ENCODE assay signal across 1 cellular context in the genomic region with DNA sequence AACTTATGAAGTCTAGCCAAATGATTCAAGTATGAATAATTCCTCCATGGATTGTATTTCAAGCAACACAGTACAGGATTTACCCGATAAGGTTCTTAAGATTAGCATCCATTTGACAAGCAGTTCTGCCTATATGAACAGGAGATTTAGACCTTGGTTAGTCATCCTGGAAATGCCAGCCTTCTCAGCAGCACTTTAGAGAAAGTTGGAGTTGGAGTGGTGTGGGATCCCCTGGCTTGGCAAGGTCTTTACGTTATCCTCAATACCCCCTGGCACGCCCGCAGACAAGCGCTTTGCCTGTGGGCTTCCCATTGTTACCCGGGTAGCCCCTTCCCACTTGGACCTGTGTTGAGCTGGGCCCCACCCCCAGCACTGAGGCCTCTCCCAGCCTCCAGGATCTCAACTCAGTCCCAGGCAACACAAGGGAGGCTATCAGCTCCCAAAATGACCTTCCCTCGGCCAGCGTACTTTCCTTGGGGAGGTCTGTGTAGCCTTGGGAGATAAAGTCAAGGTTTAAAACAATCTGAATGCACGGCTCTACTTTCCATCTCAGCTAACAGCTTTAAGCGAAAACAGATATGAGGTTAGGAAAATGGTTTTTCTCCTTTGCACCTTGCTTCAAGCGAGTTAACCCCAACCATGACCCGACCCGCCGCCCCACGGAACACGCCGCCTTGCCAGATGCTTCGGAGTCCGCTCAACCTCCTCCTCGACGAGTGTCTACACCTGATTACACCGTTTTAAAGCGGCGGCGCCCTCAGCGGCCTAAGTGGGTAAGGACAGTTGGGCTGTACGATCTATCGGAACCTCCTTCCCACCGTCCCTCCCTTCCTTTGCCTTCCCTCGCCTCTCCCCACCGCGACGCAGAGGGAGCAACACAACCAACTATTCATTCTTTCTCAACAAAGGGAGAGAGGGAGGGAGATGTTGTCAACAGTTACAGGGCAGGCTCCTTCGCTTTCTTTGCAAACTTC.
TF ChIP-seq lines count a peak whose summit lies in the region.

No MANE protein-coding gene starts in this region.

TF ChIP-seq in GM12878, 131 proteins besides CTCF, POLR2A, EP300 and RAD21 (continued from another document):
- TF ChIP-seq, protein P1, sequence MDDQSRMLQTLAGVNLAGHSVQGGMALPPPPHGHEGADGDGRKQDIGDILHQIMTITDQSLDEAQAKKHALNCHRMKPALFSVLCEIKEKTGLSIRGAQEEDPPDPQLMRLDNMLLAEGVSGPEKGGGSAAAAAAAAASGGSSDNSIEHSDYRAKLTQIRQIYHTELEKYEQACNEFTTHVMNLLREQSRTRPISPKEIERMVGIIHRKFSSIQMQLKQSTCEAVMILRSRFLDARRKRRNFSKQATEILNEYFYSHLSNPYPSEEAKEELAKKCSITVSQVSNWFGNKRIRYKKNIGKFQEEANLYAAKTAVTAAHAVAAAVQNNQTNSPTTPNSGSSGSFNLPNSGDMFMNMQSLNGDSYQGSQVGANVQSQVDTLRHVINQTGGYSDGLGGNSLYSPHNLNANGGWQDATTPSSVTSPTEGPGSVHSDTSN (IDR thresholded peaks at IDR 0.05; ENCODE audit: insufficient replicate concordance, low read depth, low read length) = no peak
- TF ChIP-seq HDGF (IDR thresholded peaks at IDR 0.05) = 0 out of 2 replicates have a peak, but pooled peaks have one; percentile 27
- TF ChIP-seq ZSCAN29 (IDR thresholded peaks at IDR 0.05) = peak; percentile 100
- TF ChIP-seq MTA2 (IDR thresholded peaks at IDR 0.05; ENCODE audit: low read depth) = no peak
- 0 out of 2 replicates have a peak, but pooled peaks have one; percentile 18 for TF ChIP-seq GATAD2B (conservative IDR thresholded peaks at IDR 0.05; ENCODE audit: low read depth)
- TF ChIP-seq, protein P2, sequence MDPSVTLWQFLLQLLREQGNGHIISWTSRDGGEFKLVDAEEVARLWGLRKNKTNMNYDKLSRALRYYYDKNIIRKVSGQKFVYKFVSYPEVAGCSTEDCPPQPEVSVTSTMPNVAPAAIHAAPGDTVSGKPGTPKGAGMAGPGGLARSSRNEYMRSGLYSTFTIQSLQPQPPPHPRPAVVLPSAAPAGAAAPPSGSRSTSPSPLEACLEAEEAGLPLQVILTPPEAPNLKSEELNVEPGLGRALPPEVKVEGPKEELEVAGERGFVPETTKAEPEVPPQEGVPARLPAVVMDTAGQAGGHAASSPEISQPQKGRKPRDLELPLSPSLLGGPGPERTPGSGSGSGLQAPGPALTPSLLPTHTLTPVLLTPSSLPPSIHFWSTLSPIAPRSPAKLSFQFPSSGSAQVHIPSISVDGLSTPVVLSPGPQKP (IDR thresholded peaks at IDR 0.05; ENCODE audit: low read depth, low read length) = no peak
- no peak for TF ChIP-seq NR2C2 (IDR thresholded peaks at IDR 0.05; ENCODE audit: borderline replicate concordance, control insufficient read depth, insufficient read length, low read depth)
